ENCODE assay signal across 20 cellular contexts in genomic region chr1:65416767-65417166, GRCh38. TPM values are rescaled to one million over a fixed set of nuclear protein-coding genes. Genes with fewer than 3 reads are reported as not detected.
DNase-seq lines count a peak whose midpoint lies in the region; ATAC-seq, FAIRE-seq and TF ChIP-seq lines count a peak whose summit lies in the region.
"Had no signal": no experiment of that assay in that cellular context is flagged by ENCODE, and none has a peak within 500 bp of the region (broad histone marks: within the 10 kb centered on the region; RNA-seq: fewer than 3 reads in every experiment).

No MANE protein-coding gene starts in this region.

- no peaks in the 10 kb centered on the region for H3K36me3 ChIP-seq in HepG2 (replicated peaks in 1 of 2; ENCODE audit: control insufficient read depth in 1 of 2, insufficient read depth in 2 of 2, low read length in 2 of 2)
- no peaks in the 10 kb centered on the region for H3K36me3 ChIP-seq in right lobe of liver
- H3K36me3 ChIP-seq in K562 (ENCODE audit: control insufficient read depth, insufficient read depth, low read length), result peaks cover 28% of the 10 kb centered on the region
- H3K36me3 ChIP-seq: BLaER1 treated with 17β-estradiol and CSF1 and Interleukin-3, amounts not matched to agents 10 nM and 100 nM had no signal

- intact Hi-C loops in HepG2 (cut with micrococcal nuclease; ENCODE audit: unreplicated experiment), result loop anchor here (5.0 kb wide), 1 partner anchor 149 kb away; no protein-coding TSS in a partner anchor
- intact Hi-C loops in right lobe of liver (cut with DNase I), result no loop called here
- intact Hi-C loops in K562 (cut with micrococcal nuclease), result no loop called here
- intact Hi-C loops in sciatic nerve (cut with DNase I), result no loop called here

- in situ Hi-C loops in HepG2 (cut with HindIII; ENCODE audit: extremely low pct_ligation_motif_present, low pct_unique_long_range_greater_than_20kb), result loop anchor here (10.0 kb wide), 1 partner anchor 162 kb away; no protein-coding TSS in a partner anchor
- in situ Hi-C loops in K562 (cut with MboI), result loop anchor here (5.0 kb wide), 1 partner anchor 179 kb away; no protein-coding TSS in a partner anchor

- FAIRE-seq in HepG2 (lab: Jason Lieb, UNC) (no peak), K562 (lab: Jason Lieb, UNC) (no peak)
- FAIRE-seq: A549, D721Med, G401.6, GM12891, GM19239 had no signal

- no peaks in the 10 kb centered on the region for H3K9me3 ChIP-seq in HepG2 (ENCODE audit: low read length)
- no peaks in the 10 kb centered on the region for H3K9me3 ChIP-seq in right lobe of liver
- no peaks in the 10 kb centered on the region for H3K9me3 ChIP-seq in K562 (replicated peaks; ENCODE audit: control insufficient read depth, insufficient read depth, low read depth, low read length)
- H3K9me3 ChIP-seq: A549; BLaER1 treated with 17β-estradiol and CSF1 and Interleukin-3, amounts not matched to agents 10 nM and 100 nM; Caco-2 had no signal

- POLR2A ChIA-PET in HepG2 (lab: Yijun Ruan, JAX) (interaction anchor here (1.2 kb wide), 1 partner anchor 9 kb away, joined by 5 read pairs; no protein-coding TSS in a partner anchor), K562 (lab: Yijun Ruan, JAX) (interaction anchor here (0.6 kb wide), 1 partner anchor 11 kb away, joined by 3 read pairs; no protein-coding TSS in a partner anchor)

- CTCF ChIA-PET in HepG2 (lab: Yijun Ruan, JAX; ENCODE audit: low intra/inter-chr PET ratio, low total read pairs) (no interaction called here), K562 (lab: Yijun Ruan, JAX; ENCODE audit: low intra/inter-chr PET ratio) (no interaction called here)

- TF ChIP-seq POLR2A in HepG2 (IDR thresholded peaks at IDR 0.05; ENCODE audit: insufficient read depth in 1 of 2, low read depth in 2 of 2, low read length in 2 of 2) (no peak), right lobe of liver (IDR thresholded peaks at IDR 0.05) (no peak), K562 (conservative IDR thresholded peaks at IDR 0.05) (no peak)

- peaks cover 28% of the 10 kb centered on the region for H3K4me1 ChIP-seq in HepG2 (ENCODE audit: insufficient read depth, low read length)
- no peaks in the 10 kb centered on the region for H3K4me1 ChIP-seq in right lobe of liver
- peaks cover 23 to 57% of the 10 kb centered on the region in 2 experiments for H3K4me1 ChIP-seq in K562 (replicated peaks in 1 of 2; ENCODE audit: control insufficient read depth in 2 of 2, insufficient read depth in 2 of 2, low read length in 2 of 2)

- H4K20me1 ChIP-seq in HepG2 (ENCODE audit: insufficient read depth, low read length) (no peaks in the 10 kb centered on the region), K562 (replicated peaks; ENCODE audit: control insufficient read depth, insufficient read depth, low read length) (no peaks in the 10 kb centered on the region)

- H3K79me2 ChIP-seq in HepG2 (ENCODE audit: insufficient read depth, low read length) (peaks cover 8% of the 10 kb centered on the region), K562 (ENCODE audit: control insufficient read depth, insufficient read depth, low read length) (peaks cover 16% of the 10 kb centered on the region)

- no peaks in the 10 kb centered on the region for H3K9me1 ChIP-seq in K562 (ENCODE audit: control insufficient read depth, insufficient read depth, low read length)

- no TSS peak for BruUV-seq in HepG2 (replicated peaks; lab: Mats Ljungman, UMichigan)
- no TSS peak for BruUV-seq in K562 (replicated peaks; lab: Mats Ljungman, UMichigan)

- DNase-seq in HepG2 (ENCODE audit: low spot score), result no peak
- DNase-seq in right lobe of liver, result no peak
- no peak for DNase-seq in K562 (ENCODE audit: extremely low read depth in 1 of 4, low spot score in 3 of 4)
- DNase-seq in sciatic nerve (ENCODE audit: low spot score), result no peak
- DNase-seq in T-helper 1 cell, result no peak
- DNase-seq: AML-193; Caco-2; Calu3; CD4-positive, alpha-beta T cell; CD8-positive, alpha-beta T cell; DMS79 treated with DMSO at 0.1 percent for 48 hours; GF-D8 had no signal

- no peak overlapping the region for H3K4me2 ChIP-seq in HepG2 (ENCODE audit: low read depth, low read length)
- H3K4me2 ChIP-seq in K562 (ENCODE audit: insufficient read depth, low read length), result no peak overlapping the region
- H3K4me2 ChIP-seq: BLaER1 treated with 17β-estradiol and CSF1 and Interleukin-3, amounts not matched to agents 10 nM and 100 nM had no signal

- H3K9ac ChIP-seq in HepG2 (ENCODE audit: insufficient read depth, low read depth, low read length) (no peak overlapping the region), K562 (ENCODE audit: insufficient read depth in 1 of 2, low read depth in 2 of 2, low read length in 2 of 2) (no peak overlapping the region)
- H3K9ac ChIP-seq: BLaER1 treated with 17β-estradiol and CSF1 and Interleukin-3, amounts not matched to agents 10 nM and 100 nM had no signal

- H3K27ac ChIP-seq in HepG2 (ENCODE audit: extremely low read length, insufficient read depth, low read length) (no peak overlapping the region), right lobe of liver (no peak overlapping the region), K562 (ENCODE audit: extremely low read depth, low read depth, low read length) (no peak overlapping the region; the same call in 1 of the 3 replicates)
- H3K27ac ChIP-seq: 22Rv1; BLaER1 treated with 17β-estradiol and CSF1 and Interleukin-3, amounts not matched to agents 10 nM and 100 nM; C4-2B had no signal

- TF ChIP-seq EP300 in HepG2 (IDR thresholded peaks at IDR 0.05; ENCODE audit: low read depth in 2 of 2, low read length in 2 of 2), result no peak
- no peak for TF ChIP-seq EP300 in HepG2 (CRISPR knock-in tag; IDR thresholded peaks at IDR 0.05; ENCODE audit: borderline replicate concordance)
- no peak for TF ChIP-seq EP300 in K562 (IDR thresholded peaks at IDR 0.05; ENCODE audit: low read length)

- TF ChIP-seq RAD21 in HepG2 (CRISPR knock-in tag; IDR thresholded peaks at IDR 0.05), result no peak
- TF ChIP-seq RAD21 in K562 (CRISPR knock-in tag; conservative IDR thresholded peaks at IDR 0.05 in 1 of 2, IDR thresholded peaks at IDR 0.05 in 1 of 2), result no peak

- ATAC-seq in HepG2, result no peak
- no peak for ATAC-seq in right lobe of liver
- no peak for ATAC-seq in K562
- no peak for ATAC-seq in sciatic nerve
- ATAC-seq: A549; CD8-positive, alpha-beta T cell had no signal

- H2AFZ ChIP-seq in HepG2 (ENCODE audit: low read length) (no peak overlapping the region), K562 (ENCODE audit: low read depth, low read length) (no peak overlapping the region)

- 92% methylated on average over 1 of the region's 1 CpG for WGBS in HepG2 (ENCODE audit: low lambda C conversion rate)
- 55% methylated on average over 1 of the region's 1 CpG for WGBS in right lobe of liver (ENCODE audit: insufficient coverage, low coverage, low lambda C conversion rate, missing lambda C conversion rate)
- 73% methylated on average over 1 of the region's 1 CpG for WGBS in K562 (ENCODE audit: insufficient coverage, low coverage, missing lambda C conversion rate)

- H3K4me3 ChIP-seq in HepG2 (replicated peaks in 1 of 3; ENCODE audit: insufficient read depth in 1 of 3, low read depth in 2 of 3, low read length in 3 of 3) (no peak overlapping the region), right lobe of liver (no peak overlapping the region), K562 (no peak overlapping the region)
- H3K4me3 ChIP-seq: A549; BLaER1 treated with 17β-estradiol and CSF1 and Interleukin-3, amounts not matched to agents 10 nM and 100 nM had no signal

- TF ChIP-seq CTCF in HepG2 (CRISPR knock-in tag; IDR thresholded peaks at IDR 0.05), result no peak
- no peak for TF ChIP-seq CTCF in right lobe of liver (IDR thresholded peaks at IDR 0.05)
- no peak for TF ChIP-seq CTCF in K562 (IDR thresholded peaks at IDR 0.05 in 2 of 3, conservative IDR thresholded peaks at IDR 0.05 in 1 of 3; ENCODE audit: insufficient read depth in 2 of 3, low read depth in 1 of 3, low read length in 3 of 3)

- H3K27me3 ChIP-seq in HepG2 (ENCODE audit: control insufficient read depth in 1 of 2, insufficient read depth in 2 of 2, low read length in 2 of 2) (no peaks in the 10 kb centered on the region; a peak in 1 of 5 replicates), right lobe of liver (no peaks in the 10 kb centered on the region), K562 (ENCODE audit: control insufficient read depth in 2 of 2, insufficient read depth in 2 of 2, low read length in 2 of 2) (no peaks in the 10 kb centered on the region)
- H3K27me3 ChIP-seq: BLaER1 treated with 17β-estradiol and CSF1 and Interleukin-3, amounts not matched to agents 10 nM and 100 nM had no signal

RNA-seq across cellular contexts. Expression of gene LEPR, which starts 3.7 kb away (rescaled TPM):
- 0.60 and 0.73 TPM in 2 replicates for total RNA-seq in HepG2 (2016; rRNA removed; fragmentation: Illumina TruSeq; extraction: Trizol)
- 0.10 and 0.18 TPM in 2 replicates for total RNA-seq in HepG2 (2016; cell fraction: cytosol; rRNA removed; fragmentation: Illumina TruSeq; extraction: Trizol; ENCODE audit: low read depth)
- total RNA-seq in HepG2 (2016; cell fraction: insoluble cytoplasmic fraction; rRNA removed; fragmentation: Illumina TruSeq; extraction: Trizol), result 0.58 and 0.67 TPM in 2 replicates
- 0.55 and 0.65 TPM in 2 replicates for total RNA-seq in HepG2 (2016; cell fraction: membrane; rRNA removed; fragmentation: Illumina TruSeq; extraction: Trizol)
- 0.69 and 0.87 TPM in 2 replicates for total RNA-seq in HepG2 (2016; cell fraction: nucleus; rRNA removed; fragmentation: Illumina TruSeq; extraction: Trizol)
- polyA plus RNA-seq in HepG2 (2011; rRNA removed), result 1.4 and 1.7 TPM in 2 replicates
- 0.64 and 1.4 TPM in 2 replicates for polyA plus RNA-seq in HepG2 (2011; cell fraction: cytosol; rRNA removed)
- 0.84 and 0.88 TPM in 2 replicates for polyA plus RNA-seq in HepG2 (2011; cell fraction: nucleus; rRNA removed)
- polyA plus RNA-seq in HepG2 (2012), result 2.7 and 5.9 TPM in 2 replicates
- polyA plus RNA-seq in HepG2 (2016; cell fraction: cytosol; fragmentation: Illumina TruSeq; extraction: Trizol; ENCODE audit: low read depth), result 0.03 and 0.14 TPM in 2 replicates
- 0.44 and 0.52 TPM in 2 replicates for polyA plus RNA-seq in HepG2 (2016; cell fraction: insoluble cytoplasmic fraction; fragmentation: Illumina TruSeq; extraction: Trizol; ENCODE audit: low read depth)
- 0.10 and 0.26 TPM in 2 replicates for polyA plus RNA-seq in HepG2 (2016; cell fraction: membrane; fragmentation: Illumina TruSeq; extraction: Trizol; ENCODE audit: low read depth)
- polyA plus RNA-seq in HepG2 (2016; cell fraction: nucleus; fragmentation: Illumina TruSeq; extraction: Trizol; ENCODE audit: insufficient read depth, low read depth), result 0.57 and 0.77 TPM in 2 replicates
- polyA minus RNA-seq in HepG2 (2011; rRNA and poly(A)+ RNA removed; ENCODE audit: low replicate concordance), result 1.5 and 2.3 TPM in 2 replicates
- 1.7 and 3.1 TPM in 2 replicates for polyA minus RNA-seq in HepG2 (2011; cell fraction: cytosol; rRNA and poly(A)+ RNA removed)
- 2.6 TPM in 2 replicates for polyA minus RNA-seq in HepG2 (2011; cell fraction: nucleus; rRNA and poly(A)+ RNA removed)
- total RNA-seq in right lobe of liver, result 100 to 1,000 TPM in 2 of 6 experiments, 10 to 100 TPM in 4; 26.8 to 264 (median 57.1) TPM
- 58.9 and 119 TPM in 2 replicates for total RNA-seq in K562 (2011; cell fraction: chromatin; rRNA removed; ENCODE audit: low replicate concordance)
- 43.9 and 53.4 TPM in 2 replicates for total RNA-seq in K562 (2011; cell fraction: nucleolus; rRNA removed)
- total RNA-seq in K562 (2011; cell fraction: nucleoplasm; rRNA removed), result 92.8 and 105 TPM in 2 replicates
- total RNA-seq in K562 (2014; rRNA removed), result 26.0 and 26.5 TPM in 2 replicates
- total RNA-seq in K562 (2014; rRNA removed; fragmentation: Illumina TruSeq; extraction: Trizol), result 55.0 and 58.4 TPM in 2 replicates
- total RNA-seq in K562 (2015; rRNA removed; fragmentation: Illumina TruSeq; extraction: Trizol), result 51.5 and 56.8 TPM in 2 replicates
- 43.1 and 43.6 TPM in 2 replicates for total RNA-seq in K562 (2021)
- polyA plus RNA-seq in K562 (2011; rRNA removed), result 83.7 and 111 TPM in 2 replicates
- 30.7 and 48.6 TPM in 2 replicates for polyA plus RNA-seq in K562 (2011; cell fraction: cytosol; rRNA removed)
- 25.8 and 36.4 TPM in 2 replicates for polyA plus RNA-seq in K562 (2011; cell fraction: nucleus; rRNA removed)
- 22.2 and 31.8 TPM in 2 replicates for polyA plus RNA-seq in K562 (2012)
- polyA plus RNA-seq in K562 (2014; fragmentation: Illumina TruSeq; extraction: Trizol), result 37.3 and 45.2 TPM in 2 replicates
- polyA plus RNA-seq in K562 (2014; fragmentation: Nextera tagmentation; extraction: Ambion mirVana), result 10 to 100 TPM; 12.2 to 18.1 TPM
- 19.9 and 26.1 TPM in 2 replicates for polyA plus RNA-seq in K562 (2014; rRNA removed)
- 197 and 201 TPM in 2 replicates for polyA minus RNA-seq in K562 (2011; rRNA and poly(A)+ RNA removed)
- 51.6 and 74.5 TPM in 2 replicates for polyA minus RNA-seq in K562 (2011; cell fraction: cytosol; rRNA and poly(A)+ RNA removed)
- 25.3 and 51.1 TPM in 2 replicates for polyA minus RNA-seq in K562 (2011; cell fraction: nucleus; rRNA and poly(A)+ RNA removed)
- total RNA-seq in sciatic nerve, result 138 TPM

RNA-seq across cellular contexts. Expression of gene LEPROT, which starts 3.7 kb away (rescaled TPM):
- 29.0 and 36.8 TPM in 2 replicates for total RNA-seq in HepG2 (2016; rRNA removed; fragmentation: Illumina TruSeq; extraction: Trizol)
- 5.8 and 7.3 TPM in 2 replicates for total RNA-seq in HepG2 (2016; cell fraction: cytosol; rRNA removed; fragmentation: Illumina TruSeq; extraction: Trizol; ENCODE audit: low read depth)
- total RNA-seq in HepG2 (2016; cell fraction: insoluble cytoplasmic fraction; rRNA removed; fragmentation: Illumina TruSeq; extraction: Trizol), result 34.8 and 35.1 TPM in 2 replicates
- 16.0 and 17.4 TPM in 2 replicates for total RNA-seq in HepG2 (2016; cell fraction: membrane; rRNA removed; fragmentation: Illumina TruSeq; extraction: Trizol)
- 46.4 and 47.1 TPM in 2 replicates for total RNA-seq in HepG2 (2016; cell fraction: nucleus; rRNA removed; fragmentation: Illumina TruSeq; extraction: Trizol)
- polyA plus RNA-seq in HepG2 (2011; rRNA removed), result 44.1 and 51.4 TPM in 2 replicates
- 25.4 and 42.2 TPM in 2 replicates for polyA plus RNA-seq in HepG2 (2011; cell fraction: cytosol; rRNA removed)
- polyA plus RNA-seq in HepG2 (2011; cell fraction: nucleus; rRNA removed), result 24.6 and 40.5 TPM in 2 replicates
- 41.4 and 67.4 TPM in 2 replicates for polyA plus RNA-seq in HepG2 (2012)
- polyA plus RNA-seq in HepG2 (2016; cell fraction: cytosol; fragmentation: Illumina TruSeq; extraction: Trizol; ENCODE audit: low read depth), result 7.0 and 10.6 TPM in 2 replicates
- polyA plus RNA-seq in HepG2 (2016; cell fraction: insoluble cytoplasmic fraction; fragmentation: Illumina TruSeq; extraction: Trizol; ENCODE audit: low read depth), result 26.2 and 27.5 TPM in 2 replicates
- 11.6 and 12.0 TPM in 2 replicates for polyA plus RNA-seq in HepG2 (2016; cell fraction: membrane; fragmentation: Illumina TruSeq; extraction: Trizol; ENCODE audit: low read depth)
- polyA plus RNA-seq in HepG2 (2016; cell fraction: nucleus; fragmentation: Illumina TruSeq; extraction: Trizol; ENCODE audit: insufficient read depth, low read depth), result 45.9 and 54.4 TPM in 2 replicates
- polyA minus RNA-seq in HepG2 (2011; rRNA and poly(A)+ RNA removed; ENCODE audit: low replicate concordance), result 38.5 and 99.7 TPM in 2 replicates
- polyA minus RNA-seq in HepG2 (2011; cell fraction: cytosol; rRNA and poly(A)+ RNA removed), result 28.8 and 30.0 TPM in 2 replicates
- 91.0 and 93.1 TPM in 2 replicates for polyA minus RNA-seq in HepG2 (2011; cell fraction: nucleus; rRNA and poly(A)+ RNA removed)
- total RNA-seq in right lobe of liver, result 10 to 100 TPM; 26.6 to 50.2 (median 37.5) TPM
- 47.7 and 171 TPM in 2 replicates for total RNA-seq in K562 (2011; cell fraction: chromatin; rRNA removed; ENCODE audit: low replicate concordance)
- total RNA-seq in K562 (2011; cell fraction: nucleolus; rRNA removed), result 33.7 and 49.6 TPM in 2 replicates
- 135 and 209 TPM in 2 replicates for total RNA-seq in K562 (2011; cell fraction: nucleoplasm; rRNA removed)
- total RNA-seq in K562 (2014; rRNA removed), result 28.1 and 34.8 TPM in 2 replicates
- total RNA-seq in K562 (2014; rRNA removed; fragmentation: Illumina TruSeq; extraction: Trizol), result 45.8 and 52.8 TPM in 2 replicates
- total RNA-seq in K562 (2015; rRNA removed; fragmentation: Illumina TruSeq; extraction: Trizol), result 40.6 and 46.3 TPM in 2 replicates
- total RNA-seq in K562 (2021), result 38.2 and 42.9 TPM in 2 replicates
- 84.0 and 97.5 TPM in 2 replicates for polyA plus RNA-seq in K562 (2011; rRNA removed)
- 33.1 and 88.6 TPM in 2 replicates for polyA plus RNA-seq in K562 (2011; cell fraction: cytosol; rRNA removed)
- polyA plus RNA-seq in K562 (2011; cell fraction: nucleus; rRNA removed), result 88.8 and 104 TPM in 2 replicates
- 40.2 and 59.7 TPM in 2 replicates for polyA plus RNA-seq in K562 (2012)
- 44.0 and 47.4 TPM in 2 replicates for polyA plus RNA-seq in K562 (2014; fragmentation: Illumina TruSeq; extraction: Trizol)
- 10 to 100 TPM; 30.7 to 38.5 TPM for polyA plus RNA-seq in K562 (2014; fragmentation: Nextera tagmentation; extraction: Ambion mirVana)
- polyA plus RNA-seq in K562 (2014; rRNA removed), result 53.4 and 54.9 TPM in 2 replicates
- polyA minus RNA-seq in K562 (2011; rRNA and poly(A)+ RNA removed), result 65.3 and 66.8 TPM in 2 replicates
- 24.1 and 26.4 TPM in 2 replicates for polyA minus RNA-seq in K562 (2011; cell fraction: cytosol; rRNA and poly(A)+ RNA removed)
- 68.3 and 104 TPM in 2 replicates for polyA minus RNA-seq in K562 (2011; cell fraction: nucleus; rRNA and poly(A)+ RNA removed)
- total RNA-seq in sciatic nerve, result 97.5 TPM

Comparison
In these comparisons a context has a peak if more than half of its experiments do, and no peak if none do; other contexts are left out.
1. RNA of gene LEPR, which starts 3.7 kb away (total RNA-seq): 138 TPM in sciatic nerve (single experiment), 26.8 to 264 TPM in right lobe of liver and 26.0 to 119 TPM in K562; 0.10 to 0.87 TPM in HepG2; every median in the first group is over 10 times any median in the second.
2. Of the 241 proteins assayed by ChIP-seq in both HepG2 and K562: peak only in HepG2: none; only in K562: ATF4 and CEBPG; in both: CEBPB; in neither: 237; mixed calls (peak in some experiments, not most) for 1.